Comparison of ENCODE assay signal across 19 cellular contexts in genomic region chr4:40710484-40711269, GRCh38. TPM values are rescaled to one million over a fixed set of nuclear protein-coding genes. Genes with fewer than 3 reads are reported as not detected.
DNase-seq lines count a peak whose midpoint lies in the region; ATAC-seq and TF ChIP-seq lines count a peak whose summit lies in the region.
"Had no signal": no experiment of that assay in that cellular context is flagged by ENCODE, and none has a peak within 500 bp of the region (broad histone marks: within the 10 kb centered on the region; RNA-seq: fewer than 3 reads in every experiment).

No MANE protein-coding gene starts in this region.

- H3K4me3 ChIP-seq in fibroblast of villous mesenchyme (ENCODE audit: low read depth, low read length) = no peak overlapping the region
- peak overlapping the region; percentile 34 for H3K4me3 ChIP-seq in upper lobe of right lung
- H3K4me3 ChIP-seq: mucosa of descending colon, pancreas had no signal

- no peak for TF ChIP-seq CTCF in fibroblast of villous mesenchyme (IDR thresholded peaks at IDR 0.05; ENCODE audit: insufficient read depth, low read depth, low read length)
- no peak for TF ChIP-seq CTCF in upper lobe of right lung (IDR thresholded peaks at IDR 0.05)

- H3K36me3 ChIP-seq in upper lobe of right lung = no peaks in the 10 kb centered on the region
- H3K36me3 ChIP-seq: heart right ventricle, pancreas, upper lobe of left lung had no signal

- ATAC-seq in Right ventricle myocardium superior (ENCODE audit: poor library complexity) (peak; percentile 51), upper lobe of right lung (peak; percentile 77), HG03108 (IDR thresholded peaks at IDR 0.05; ENCODE audit: unreplicated experiment) (no peak)
- ATAC-seq: CD8-positive, alpha-beta T cell; heart right ventricle; mucosa of descending colon; pancreas had no signal

- intact Hi-C loops in Right ventricle myocardium superior (cut with DNase I) (no loop called here), cardiac septum (cut with DNase I) (no loop called here), upper lobe of right lung (cut with DNase I) (no loop called here)

- H3K9me3 ChIP-seq in upper lobe of right lung = no peaks in the 10 kb centered on the region
- H3K9me3 ChIP-seq: heart right ventricle, mucosa of descending colon, pancreas, upper lobe of left lung had no signal

- H3K27ac ChIP-seq in upper lobe of right lung = peak overlapping the region; percentile 67
- H3K27ac ChIP-seq: pancreas had no signal

- DNase-seq in Right ventricle myocardium superior = no peak
- DNase-seq in cardiac septum (ENCODE audit: low spot score) = no peak
- peak; percentile 94 for DNase-seq in SIG-M5 treated with dmso at 0.1 percent for 504 hours (lab: John Stamatoyannopoulos, UW; ENCODE audit: unreplicated experiment)
- peak; percentile 61 for DNase-seq in fibroblast of villous mesenchyme (ENCODE audit: low read depth)
- no peak for DNase-seq in upper lobe of right lung
- DNase-seq in stimulated activated CD4-positive, alpha-beta T cell treated with anti-CD3 and anti-CD28 coated beads, Interleukin-1b, Interleukin-23, amount 100 ng/mL, for 48 hours = no peak
- no peak for DNase-seq in GM03348 (ENCODE audit: low spot score)
- DNase-seq: activated CD4-positive, alpha-beta memory T cell treated with anti-CD3 and anti-CD28 coated beads, Interleukin-2, amount 10 ng/mL, durations not matched to agents 7 days and 5 days; CD8-positive, alpha-beta T cell; H7; heart right ventricle; kidney; mucosa of descending colon; NCI-H1048; pancreas; small intestine; stimulated activated naive CD4-positive, alpha-beta T cell; upper lobe of left lung had no signal

- H3K27me3 ChIP-seq in upper lobe of right lung = no peaks in the 10 kb centered on the region
- H3K27me3 ChIP-seq: pancreas, upper lobe of left lung had no signal

- no peaks in the 10 kb centered on the region for H3K4me1 ChIP-seq in upper lobe of right lung
- H3K4me1 ChIP-seq: pancreas had no signal

RNA-seq across cellular contexts. Expression of gene NSUN7, which starts 39.1 kb away (rescaled TPM):
- total RNA-seq in Right ventricle myocardium superior (1.5 TPM), cardiac septum (not detected), fibroblast of villous mesenchyme (0.32 and 0.86 TPM in 2 replicates), upper lobe of right lung (5.7 TPM)

Comparison
In these comparisons a context has a peak if more than half of its experiments do, and no peak if none do; other contexts are left out.
1. DNase-seq: peak in SIG-M5 treated with dmso at 0.1 percent for 504 hours (single experiment) and fibroblast of villous mesenchyme (single experiment); none in Right ventricle myocardium superior (single experiment), cardiac septum (single experiment), upper lobe of right lung (single experiment), stimulated activated CD4-positive, alpha-beta T cell treated with anti-CD3 and anti-CD28 coated beads, Interleukin-1b, Interleukin-23, amount 100 ng/mL, for 48 hours (single experiment) and GM03348 (single experiment).